In the genomic region with DNA sequence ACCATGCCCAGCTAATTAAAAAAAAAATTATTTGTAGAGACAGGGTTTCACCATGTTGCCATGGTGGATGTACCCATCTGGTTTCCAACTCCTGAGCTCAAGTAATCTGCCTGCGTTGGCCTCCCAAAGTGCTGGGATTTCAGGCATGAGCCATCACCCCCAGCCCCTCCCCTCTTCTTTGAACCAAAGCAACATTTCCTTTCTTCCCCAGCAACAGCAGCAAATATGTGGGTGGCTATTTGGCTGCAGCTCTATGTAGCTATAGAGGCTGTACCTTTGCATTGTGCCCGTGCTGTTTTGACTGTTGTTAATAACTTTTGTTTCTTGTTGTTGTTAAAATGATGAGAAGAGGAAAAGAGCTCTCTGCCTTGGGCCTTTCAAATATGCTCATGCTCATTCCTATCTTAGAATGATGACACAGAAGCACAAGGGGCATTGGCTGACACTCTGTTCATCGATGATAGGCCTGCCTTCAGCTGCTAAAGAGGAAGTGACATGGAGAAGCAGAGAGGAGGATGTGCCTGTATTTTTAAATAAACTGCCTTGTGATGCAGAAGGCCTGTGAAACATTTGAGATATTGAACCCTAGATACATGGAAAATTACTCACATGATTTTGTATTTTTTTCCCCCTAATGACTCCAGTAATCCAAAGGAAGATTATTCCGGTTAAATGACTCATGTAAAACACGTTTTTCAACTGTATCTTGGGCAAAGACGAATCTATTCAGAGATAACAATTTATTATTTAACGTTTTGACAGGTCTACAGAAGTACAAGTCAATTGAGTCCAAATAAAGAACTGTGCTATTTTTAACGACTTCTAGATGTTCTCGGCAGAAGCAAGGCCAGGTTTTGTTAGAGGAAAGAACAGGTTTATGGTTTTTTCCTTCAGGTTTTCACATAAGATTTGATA, we compare ENCODE assay signal across 1 cellular context.
TF ChIP-seq lines count a peak whose summit lies in the region.

No MANE protein-coding gene starts in this region.

TF ChIP-seq in WTC11, 78 proteins besides CTCF, POLR2A, EP300 and RAD21:
- TF ChIP-seq, protein P1, sequence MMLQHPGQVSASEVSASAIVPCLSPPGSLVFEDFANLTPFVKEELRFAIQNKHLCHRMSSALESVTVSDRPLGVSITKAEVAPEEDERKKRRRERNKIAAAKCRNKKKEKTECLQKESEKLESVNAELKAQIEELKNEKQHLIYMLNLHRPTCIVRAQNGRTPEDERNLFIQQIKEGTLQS (CRISPR knock-in tag; conservative IDR thresholded peaks at IDR 0.05), result no peak
- TF ChIP-seq FOXK1 (CRISPR knock-in tag; IDR thresholded peaks at IDR 0.05) (no peak), ETV6 (CRISPR knock-in tag; IDR thresholded peaks at IDR 0.05) (no peak), SMAD3 (CRISPR knock-in tag; IDR thresholded peaks at IDR 0.05; ENCODE audit: borderline replicate concordance) (no peak), NR2C2 (CRISPR knock-in tag; IDR thresholded peaks at IDR 0.05) (no peak), GRHL2 (CRISPR knock-in tag; IDR thresholded peaks at IDR 0.05; ENCODE audit: insufficient replicate concordance, severe bottlenecking) (no peak), TCF7 (CRISPR knock-in tag; IDR thresholded peaks at IDR 0.05; ENCODE audit: low read depth) (no peak), SP1 (CRISPR knock-in tag; conservative IDR thresholded peaks at IDR 0.05) (no peak), MYBL2 (CRISPR knock-in tag; IDR thresholded peaks at IDR 0.05) (no peak)
- TF ChIP-seq, protein P2, sequence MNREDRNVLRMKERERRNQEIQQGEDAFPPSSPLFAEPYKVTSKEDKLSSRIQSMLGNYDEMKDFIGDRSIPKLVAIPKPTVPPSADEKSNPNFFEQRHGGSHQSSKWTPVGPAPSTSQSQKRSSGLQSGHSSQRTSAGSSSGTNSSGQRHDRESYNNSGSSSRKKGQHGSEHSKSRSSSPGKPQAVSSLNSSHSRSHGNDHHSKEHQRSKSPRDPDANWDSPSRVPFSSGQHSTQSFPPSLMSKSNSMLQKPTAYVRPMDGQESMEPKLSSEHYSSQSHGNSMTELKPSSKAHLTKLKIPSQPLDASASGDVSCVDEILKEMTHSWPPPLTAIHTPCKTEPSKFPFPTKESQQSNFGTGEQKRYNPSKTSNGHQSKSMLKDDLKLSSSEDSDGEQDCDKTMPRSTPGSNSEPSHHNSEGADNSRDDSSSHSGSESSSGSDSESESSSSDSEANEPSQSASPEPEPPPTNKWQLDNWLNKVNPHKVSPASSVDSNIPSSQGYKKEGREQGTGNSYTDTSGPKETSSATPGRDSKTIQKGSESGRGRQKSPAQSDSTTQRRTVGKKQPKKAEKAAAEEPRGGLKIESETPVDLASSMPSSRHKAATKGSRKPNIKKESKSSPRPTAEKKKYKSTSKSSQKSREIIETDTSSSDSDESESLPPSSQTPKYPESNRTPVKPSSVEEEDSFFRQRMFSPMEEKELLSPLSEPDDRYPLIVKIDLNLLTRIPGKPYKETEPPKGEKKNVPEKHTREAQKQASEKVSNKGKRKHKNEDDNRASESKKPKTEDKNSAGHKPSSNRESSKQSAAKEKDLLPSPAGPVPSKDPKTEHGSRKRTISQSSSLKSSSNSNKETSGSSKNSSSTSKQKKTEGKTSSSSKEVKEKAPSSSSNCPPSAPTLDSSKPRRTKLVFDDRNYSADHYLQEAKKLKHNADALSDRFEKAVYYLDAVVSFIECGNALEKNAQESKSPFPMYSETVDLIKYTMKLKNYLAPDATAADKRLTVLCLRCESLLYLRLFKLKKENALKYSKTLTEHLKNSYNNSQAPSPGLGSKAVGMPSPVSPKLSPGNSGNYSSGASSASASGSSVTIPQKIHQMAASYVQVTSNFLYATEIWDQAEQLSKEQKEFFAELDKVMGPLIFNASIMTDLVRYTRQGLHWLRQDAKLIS (CRISPR knock-in tag; IDR thresholded peaks at IDR 0.05; ENCODE audit: borderline replicate concordance), result no peak
- TF ChIP-seq, protein P3, sequence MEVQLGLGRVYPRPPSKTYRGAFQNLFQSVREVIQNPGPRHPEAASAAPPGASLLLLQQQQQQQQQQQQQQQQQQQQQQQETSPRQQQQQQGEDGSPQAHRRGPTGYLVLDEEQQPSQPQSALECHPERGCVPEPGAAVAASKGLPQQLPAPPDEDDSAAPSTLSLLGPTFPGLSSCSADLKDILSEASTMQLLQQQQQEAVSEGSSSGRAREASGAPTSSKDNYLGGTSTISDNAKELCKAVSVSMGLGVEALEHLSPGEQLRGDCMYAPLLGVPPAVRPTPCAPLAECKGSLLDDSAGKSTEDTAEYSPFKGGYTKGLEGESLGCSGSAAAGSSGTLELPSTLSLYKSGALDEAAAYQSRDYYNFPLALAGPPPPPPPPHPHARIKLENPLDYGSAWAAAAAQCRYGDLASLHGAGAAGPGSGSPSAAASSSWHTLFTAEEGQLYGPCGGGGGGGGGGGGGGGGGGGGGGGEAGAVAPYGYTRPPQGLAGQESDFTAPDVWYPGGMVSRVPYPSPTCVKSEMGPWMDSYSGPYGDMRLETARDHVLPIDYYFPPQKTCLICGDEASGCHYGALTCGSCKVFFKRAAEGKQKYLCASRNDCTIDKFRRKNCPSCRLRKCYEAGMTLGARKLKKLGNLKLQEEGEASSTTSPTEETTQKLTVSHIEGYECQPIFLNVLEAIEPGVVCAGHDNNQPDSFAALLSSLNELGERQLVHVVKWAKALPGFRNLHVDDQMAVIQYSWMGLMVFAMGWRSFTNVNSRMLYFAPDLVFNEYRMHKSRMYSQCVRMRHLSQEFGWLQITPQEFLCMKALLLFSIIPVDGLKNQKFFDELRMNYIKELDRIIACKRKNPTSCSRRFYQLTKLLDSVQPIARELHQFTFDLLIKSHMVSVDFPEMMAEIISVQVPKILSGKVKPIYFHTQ (CRISPR knock-in tag; IDR thresholded peaks at IDR 0.05), result no peak
- TF ChIP-seq, protein P4, sequence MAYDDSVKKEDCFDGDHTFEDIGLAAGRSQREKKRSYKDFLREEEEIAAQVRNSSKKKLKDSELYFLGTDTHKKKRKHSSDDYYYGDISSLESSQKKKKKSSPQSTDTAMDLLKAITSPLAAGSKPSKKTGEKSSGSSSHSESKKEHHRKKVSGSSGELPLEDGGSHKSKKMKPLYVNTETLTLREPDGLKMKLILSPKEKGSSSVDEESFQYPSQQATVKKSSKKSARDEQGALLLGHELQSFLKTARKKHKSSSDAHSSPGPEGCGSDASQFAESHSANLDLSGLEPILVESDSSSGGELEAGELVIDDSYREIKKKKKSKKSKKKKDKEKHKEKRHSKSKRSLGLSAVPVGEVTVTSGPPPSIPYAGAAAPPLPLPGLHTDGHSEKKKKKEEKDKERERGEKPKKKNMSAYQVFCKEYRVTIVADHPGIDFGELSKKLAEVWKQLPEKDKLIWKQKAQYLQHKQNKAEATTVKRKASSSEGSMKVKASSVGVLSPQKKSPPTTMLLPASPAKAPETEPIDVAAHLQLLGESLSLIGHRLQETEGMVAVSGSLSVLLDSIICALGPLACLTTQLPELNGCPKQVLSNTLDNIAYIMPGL (CRISPR knock-in tag; IDR thresholded peaks at IDR 0.05), result no peak
- TF ChIP-seq, protein P5, sequence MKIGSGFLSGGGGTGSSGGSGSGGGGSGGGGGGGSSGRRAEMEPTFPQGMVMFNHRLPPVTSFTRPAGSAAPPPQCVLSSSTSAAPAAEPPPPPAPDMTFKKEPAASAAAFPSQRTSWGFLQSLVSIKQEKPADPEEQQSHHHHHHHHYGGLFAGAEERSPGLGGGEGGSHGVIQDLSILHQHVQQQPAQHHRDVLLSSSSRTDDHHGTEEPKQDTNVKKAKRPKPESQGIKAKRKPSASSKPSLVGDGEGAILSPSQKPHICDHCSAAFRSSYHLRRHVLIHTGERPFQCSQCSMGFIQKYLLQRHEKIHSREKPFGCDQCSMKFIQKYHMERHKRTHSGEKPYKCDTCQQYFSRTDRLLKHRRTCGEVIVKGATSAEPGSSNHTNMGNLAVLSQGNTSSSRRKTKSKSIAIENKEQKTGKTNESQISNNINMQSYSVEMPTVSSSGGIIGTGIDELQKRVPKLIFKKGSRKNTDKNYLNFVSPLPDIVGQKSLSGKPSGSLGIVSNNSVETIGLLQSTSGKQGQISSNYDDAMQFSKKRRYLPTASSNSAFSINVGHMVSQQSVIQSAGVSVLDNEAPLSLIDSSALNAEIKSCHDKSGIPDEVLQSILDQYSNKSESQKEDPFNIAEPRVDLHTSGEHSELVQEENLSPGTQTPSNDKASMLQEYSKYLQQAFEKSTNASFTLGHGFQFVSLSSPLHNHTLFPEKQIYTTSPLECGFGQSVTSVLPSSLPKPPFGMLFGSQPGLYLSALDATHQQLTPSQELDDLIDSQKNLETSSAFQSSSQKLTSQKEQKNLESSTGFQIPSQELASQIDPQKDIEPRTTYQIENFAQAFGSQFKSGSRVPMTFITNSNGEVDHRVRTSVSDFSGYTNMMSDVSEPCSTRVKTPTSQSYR (CRISPR knock-in tag; IDR thresholded peaks at IDR 0.05), result no peak
- TF ChIP-seq, protein P6, sequence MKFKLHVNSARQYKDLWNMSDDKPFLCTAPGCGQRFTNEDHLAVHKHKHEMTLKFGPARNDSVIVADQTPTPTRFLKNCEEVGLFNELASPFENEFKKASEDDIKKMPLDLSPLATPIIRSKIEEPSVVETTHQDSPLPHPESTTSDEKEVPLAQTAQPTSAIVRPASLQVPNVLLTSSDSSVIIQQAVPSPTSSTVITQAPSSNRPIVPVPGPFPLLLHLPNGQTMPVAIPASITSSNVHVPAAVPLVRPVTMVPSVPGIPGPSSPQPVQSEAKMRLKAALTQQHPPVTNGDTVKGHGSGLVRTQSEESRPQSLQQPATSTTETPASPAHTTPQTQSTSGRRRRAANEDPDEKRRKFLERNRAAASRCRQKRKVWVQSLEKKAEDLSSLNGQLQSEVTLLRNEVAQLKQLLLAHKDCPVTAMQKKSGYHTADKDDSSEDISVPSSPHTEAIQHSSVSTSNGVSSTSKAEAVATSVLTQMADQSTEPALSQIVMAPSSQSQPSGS (CRISPR knock-in tag; IDR thresholded peaks at IDR 0.05; ENCODE audit: borderline replicate concordance, low read depth), result no peak
- TF ChIP-seq, protein P7, sequence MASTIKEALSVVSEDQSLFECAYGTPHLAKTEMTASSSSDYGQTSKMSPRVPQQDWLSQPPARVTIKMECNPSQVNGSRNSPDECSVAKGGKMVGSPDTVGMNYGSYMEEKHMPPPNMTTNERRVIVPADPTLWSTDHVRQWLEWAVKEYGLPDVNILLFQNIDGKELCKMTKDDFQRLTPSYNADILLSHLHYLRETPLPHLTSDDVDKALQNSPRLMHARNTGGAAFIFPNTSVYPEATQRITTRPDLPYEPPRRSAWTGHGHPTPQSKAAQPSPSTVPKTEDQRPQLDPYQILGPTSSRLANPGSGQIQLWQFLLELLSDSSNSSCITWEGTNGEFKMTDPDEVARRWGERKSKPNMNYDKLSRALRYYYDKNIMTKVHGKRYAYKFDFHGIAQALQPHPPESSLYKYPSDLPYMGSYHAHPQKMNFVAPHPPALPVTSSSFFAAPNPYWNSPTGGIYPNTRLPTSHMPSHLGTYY (CRISPR knock-in tag; IDR thresholded peaks at IDR 0.05), result no peak
